20 cellular contexts compared by ENCODE assay signal in genomic region chr2:98786179-98786578, GRCh38. TPM values are rescaled to one million over a fixed set of nuclear protein-coding genes. Genes with fewer than 3 reads are reported as not detected.
DNase-seq lines count a peak whose midpoint lies in the region; ATAC-seq, FAIRE-seq and TF ChIP-seq lines count a peak whose summit lies in the region.
"Had no signal": no experiment of that assay in that cellular context is flagged by ENCODE, and none has a peak within 500 bp of the region (broad histone marks: within the 10 kb centered on the region; RNA-seq: fewer than 3 reads in every experiment).

No MANE protein-coding gene starts in this region.

- H4K20me1 ChIP-seq in BLaER1: no peaks in the 10 kb centered on the region
- no peaks in the 10 kb centered on the region for H4K20me1 ChIP-seq in GM23338 (replicated peaks; ENCODE audit: insufficient read depth)
- H4K20me1 ChIP-seq in GM12878 (ENCODE audit: control insufficient read depth, insufficient read depth): no peaks in the 10 kb centered on the region

- H3K4me1 ChIP-seq in BLaER1: peaks cover 51% of the 10 kb centered on the region
- H3K4me1 ChIP-seq in GM23338 (ENCODE audit: insufficient read depth): no peaks in the 10 kb centered on the region
- no peaks in the 10 kb centered on the region for H3K4me1 ChIP-seq in GM12878 (ENCODE audit: control insufficient read depth, insufficient read depth, low read length)

- H3K27me3 ChIP-seq in BLaER1 (no peaks in the 10 kb centered on the region), GM23338 (ENCODE audit: insufficient read depth) (no peaks in the 10 kb centered on the region), GM12878 (replicated peaks in 1 of 2; ENCODE audit: control insufficient read depth in 2 of 2, insufficient read depth in 2 of 2, low read length in 1 of 2) (no peaks in the 10 kb centered on the region)

- H3K4me1 Mint-ChIP-seq in GM23338: peaks cover 5% of the 10 kb centered on the region; the same call in 2 of the 3 replicates
- H3K4me1 Mint-ChIP-seq in stimulated activated memory B cell treated with anti-CD40 and anti-IgM and Interleukin-4, amounts not matched to agents 10 μg/mL and 1 μg/mL and 100 μg/mL, for 72 hours: no peaks in the 10 kb centered on the region
- H3K4me1 Mint-ChIP-seq: B cell had no signal

- no peaks in the 10 kb centered on the region for H3F3A ChIP-seq in GM23338 (replicated peaks; ENCODE audit: low read depth)

- H3K27ac ChIP-seq in BLaER1 (peak overlapping the region; percentile 87), GM23338 (ENCODE audit: low read depth) (no peak overlapping the region), GM12878 (ENCODE audit: control insufficient read depth, insufficient read depth) (no peak overlapping the region)
- H3K27ac ChIP-seq: 22Rv1 had no signal

- TF ChIP-seq EP300 in GM12878 (IDR thresholded peaks at IDR 0.05; ENCODE audit: borderline replicate concordance in 1 of 2, control insufficient read depth in 1 of 2, low read depth in 2 of 2, low read length in 2 of 2): no peak

- H3K4me2 ChIP-seq in BLaER1 (peak overlapping the region; percentile 97), GM23338 (no peak overlapping the region), GM12878 (ENCODE audit: control insufficient read depth, insufficient read depth) (no peak overlapping the region)

- in situ Hi-C loops in GM12878 (cut with MboI): no loop called here

- peaks cover 16% of the 10 kb centered on the region for H3K9me3 Mint-ChIP-seq in GM23338
- peaks cover 12% of the 10 kb centered on the region for H3K9me3 Mint-ChIP-seq in stimulated activated memory B cell treated with anti-CD40 and anti-IgM and Interleukin-4, amounts not matched to agents 10 μg/mL and 1 μg/mL and 100 μg/mL, for 72 hours

- H3K9me3 ChIP-seq in BLaER1 (peaks cover 19% of the 10 kb centered on the region), GM12878 (replicated peaks; ENCODE audit: control insufficient read depth, insufficient read depth, low read length) (peaks cover 3% of the 10 kb centered on the region; the same call in 1 of the 3 replicates)

- BruUV-seq in GM12878 (replicated peaks; lab: Mats Ljungman, UMichigan): no TSS peak

- peaks cover 2% of the 10 kb centered on the region for H3K27me3 Mint-ChIP-seq in GM23338 (ENCODE audit: insufficient read depth, low read depth, poor library complexity)
- no peaks in the 10 kb centered on the region for H3K27me3 Mint-ChIP-seq in stimulated activated memory B cell treated with anti-CD40 and anti-IgM and Interleukin-4, amounts not matched to agents 10 μg/mL and 1 μg/mL and 100 μg/mL, for 72 hours
- H3K27me3 Mint-ChIP-seq: B cell had no signal

- no peak for DNase-seq in GM23338 (ENCODE audit: low spot score)
- no peak for DNase-seq in GM12878 (ENCODE audit: low read depth, low spot score)
- DNase-seq in amniotic stem cell (lab: John Stamatoyannopoulos, UW): no peak
- no peak for DNase-seq in head of caudate nucleus
- DNase-seq: C1 segment of cervical spinal cord; Caco-2; CD8-positive, alpha-beta T cell; DMS153; EL; GDM1; H9 had no signal

- intact Hi-C loops in GM12878 (cut with micrococcal nuclease; ENCODE audit: unreplicated experiment): no loop called here
- intact Hi-C loops in head of caudate nucleus (cut with DNase I): no loop called here

- TF ChIP-seq CTCF in GM23338 (conservative IDR thresholded peaks at IDR 0.05; ENCODE audit: low read depth in 2 of 2) (no peak), GM12878 (IDR thresholded peaks at IDR 0.05 in 2 of 3, conservative IDR thresholded peaks at IDR 0.05 in 1 of 3; ENCODE audit: control insufficient read depth in 2 of 3, extremely low read depth in 1 of 3, insufficient read depth in 1 of 3, low read depth in 3 of 3, low read length in 3 of 3) (no peak)

- no peak for FAIRE-seq in GM12878 (lab: Jason Lieb, UNC)
- FAIRE-seq: A204.1, GM12891, GM18507 had no signal

- ATAC-seq in GM23338 (no peak; the same call in 2 of the 3 replicates), GM12878 (no peak), GM18870 (IDR thresholded peaks at IDR 0.05; ENCODE audit: unreplicated experiment) (no peak)
- ATAC-seq in stimulated activated memory B cell treated with anti-CD40 and anti-IgM and Interleukin-4, amounts not matched to agents 10 μg/mL and 1 μg/mL and 100 μg/mL, for 72 hours: peak; percentile 24
- ATAC-seq: CD8-positive, alpha-beta T cell; HCT116 had no signal

- H3K36me3 ChIP-seq in BLaER1 (no peaks in the 10 kb centered on the region), GM23338 (ENCODE audit: insufficient read depth) (no peaks in the 10 kb centered on the region), GM12878 (ENCODE audit: control insufficient read depth in 2 of 2, insufficient read depth in 2 of 2, low read length in 1 of 2) (no peaks in the 10 kb centered on the region)

- TF ChIP-seq POLR2A in GM12878 (IDR thresholded peaks at IDR 0.05; ENCODE audit: low read depth, low read length): no peak

- RAD21 ChIA-PET in GM12878 (lab: Charles Lee; ENCODE audit: unreplicated experiment): no interaction called here

- H3K27ac Mint-ChIP-seq in GM23338: no peak overlapping the region
- H3K27ac Mint-ChIP-seq in stimulated activated memory B cell treated with anti-CD40 and anti-IgM and Interleukin-4, amounts not matched to agents 10 μg/mL and 1 μg/mL and 100 μg/mL, for 72 hours: no peak overlapping the region
- H3K27ac Mint-ChIP-seq: B cell; CD8-positive, alpha-beta T cell; H9 had no signal

- H2AFZ ChIP-seq in GM23338: no peak overlapping the region
- H2AFZ ChIP-seq in GM12878 (ENCODE audit: control insufficient read depth, low read depth, low read length): no peak overlapping the region

- CTCF ChIA-PET in GM12878 (lab: Yijun Ruan, JAX): no interaction called here

- peaks cover 5% of the 10 kb centered on the region; the same call in 1 of the 3 replicates for H3K36me3 Mint-ChIP-seq in GM23338 (ENCODE audit: low read depth)
- H3K36me3 Mint-ChIP-seq in stimulated activated memory B cell treated with anti-CD40 and anti-IgM and Interleukin-4, amounts not matched to agents 10 μg/mL and 1 μg/mL and 100 μg/mL, for 72 hours: peaks cover 10% of the 10 kb centered on the region
- H3K36me3 Mint-ChIP-seq: CD8-positive, alpha-beta T cell had no signal

- POLR2A ChIA-PET in GM12878 (lab: Charles Lee): no interaction called here

- H3K9ac ChIP-seq in BLaER1 (peak overlapping the region; percentile 58), GM12878 (ENCODE audit: control insufficient read depth, insufficient read depth, low read length) (no peak overlapping the region)

- H3K4me3 ChIP-seq in BLaER1 (peak overlapping the region; percentile 52), GM23338 (no peak overlapping the region), GM12878 (no peak overlapping the region)

- H3K9me2 ChIP-seq in GM23338 (ENCODE audit: insufficient read depth): no peaks in the 10 kb centered on the region

- H3K4me3 Mint-ChIP-seq in GM23338: no peak overlapping the region
- no peak overlapping the region for H3K4me3 Mint-ChIP-seq in stimulated activated memory B cell treated with anti-CD40 and anti-IgM and Interleukin-4, amounts not matched to agents 10 μg/mL and 1 μg/mL and 100 μg/mL, for 72 hours
- H3K4me3 Mint-ChIP-seq: B cell; CD8-positive, alpha-beta T cell; H9 had no signal

- H3K79me2 ChIP-seq in GM23338 (replicated peaks; ENCODE audit: insufficient read depth) (no peaks in the 10 kb centered on the region), GM12878 (ENCODE audit: control insufficient read depth, insufficient read depth, low read length) (no peaks in the 10 kb centered on the region)

- no peak for TF ChIP-seq RAD21 in GM12878 (IDR thresholded peaks at IDR 0.05; ENCODE audit: insufficient read depth, low read depth, low read length)

- 63% methylated on average over 6 of the region's 6 CpGs for WGBS in GM12878 (ENCODE audit: insufficient coverage, insufficient replicate concordance, low lambda C conversion rate, missing lambda C conversion rate)

- SMC1A ChIA-PET in GM12878 (lab: Charles Lee; ENCODE audit: uncharacterized antibody, unreplicated experiment): interaction anchor here (1.9 kb wide), 1 partner anchor 14 kb away, joined by 6 read pairs; no protein-coding TSS in a partner anchor

TF ChIP-seq in GM23338, 12 proteins besides CTCF, POLR2A, EP300 and RAD21 (continues in another document):
- TF ChIP-seq JUNB (IDR thresholded peaks at IDR 0.05; ENCODE audit: unreplicated experiment) (no peak), STAT1 (IDR thresholded peaks at IDR 0.05; ENCODE audit: unreplicated experiment) (no peak)

RNA-seq across cellular contexts. Expression of gene MGAT4A, which starts 55.2 kb away (rescaled TPM):
- 4.7 and 5.6 TPM in 2 replicates for total RNA-seq in GM23338 (2014; rRNA removed; shearing (Covaris generic))
- 2.9 and 4.4 TPM in 2 replicates for polyA plus RNA-seq in GM23338 (2016; fragmentation: Nextera tagmentation; extraction: Ambion mirVana)
- total RNA-seq in GM12878 (2013; cell fraction: nucleolus; rRNA removed): 42.2 and 48.0 TPM in 2 replicates
- 12.8 and 13.2 TPM in 2 replicates for total RNA-seq in GM12878 (2014; rRNA removed)
- total RNA-seq in GM12878 (2014; rRNA removed; fragmentation: Illumina TruSeq; extraction: Trizol): 16.8 and 18.4 TPM in 2 replicates
- 23.1 and 23.4 TPM in 2 replicates for total RNA-seq in GM12878 (2021)
- 3.3 TPM for polyA plus RNA-seq in GM12878 (2011; ENCODE audit: low read depth)
- polyA plus RNA-seq in GM12878 (2011; rRNA removed): 4.3 and 9.5 TPM in 2 replicates
- 1.2 and 2.1 TPM in 2 replicates for polyA plus RNA-seq in GM12878 (2011; cell fraction: cytosol; rRNA removed)
- 2.4 and 2.7 TPM in 2 replicates for polyA plus RNA-seq in GM12878 (2011; cell fraction: nucleus; rRNA removed)
- 2.3 and 4.2 TPM in 2 replicates for polyA plus RNA-seq in GM12878 (2012)
- polyA plus RNA-seq in GM12878 (2014; fragmentation: Illumina TruSeq; extraction: Trizol): 13.3 and 13.6 TPM in 2 replicates
- polyA plus RNA-seq in GM12878 (2014; fragmentation: Nextera tagmentation; extraction: Ambion mirVana): 10 to 100 TPM; 10.2 to 11.9 TPM
- 8.6 and 13.8 TPM in 2 replicates for polyA plus RNA-seq in GM12878 (2014; rRNA removed)
- 10 to 100 TPM; 18.4 to 22.7 TPM for polyA plus RNA-seq in GM12878 (2016; fragmentation: Nextera tagmentation; extraction: Ambion mirVana)
- polyA minus RNA-seq in GM12878 (2011; rRNA and poly(A)+ RNA removed): 4.2 and 9.4 TPM in 2 replicates
- polyA minus RNA-seq in GM12878 (2011; cell fraction: cytosol; rRNA and poly(A)+ RNA removed): 0.67 and 1.6 TPM in 2 replicates
- 3.1 and 4.4 TPM in 2 replicates for polyA minus RNA-seq in GM12878 (2011; cell fraction: nucleus; rRNA and poly(A)+ RNA removed)
